Comparison of ENCODE assay signal across 15 cellular contexts in the genomic region with DNA sequence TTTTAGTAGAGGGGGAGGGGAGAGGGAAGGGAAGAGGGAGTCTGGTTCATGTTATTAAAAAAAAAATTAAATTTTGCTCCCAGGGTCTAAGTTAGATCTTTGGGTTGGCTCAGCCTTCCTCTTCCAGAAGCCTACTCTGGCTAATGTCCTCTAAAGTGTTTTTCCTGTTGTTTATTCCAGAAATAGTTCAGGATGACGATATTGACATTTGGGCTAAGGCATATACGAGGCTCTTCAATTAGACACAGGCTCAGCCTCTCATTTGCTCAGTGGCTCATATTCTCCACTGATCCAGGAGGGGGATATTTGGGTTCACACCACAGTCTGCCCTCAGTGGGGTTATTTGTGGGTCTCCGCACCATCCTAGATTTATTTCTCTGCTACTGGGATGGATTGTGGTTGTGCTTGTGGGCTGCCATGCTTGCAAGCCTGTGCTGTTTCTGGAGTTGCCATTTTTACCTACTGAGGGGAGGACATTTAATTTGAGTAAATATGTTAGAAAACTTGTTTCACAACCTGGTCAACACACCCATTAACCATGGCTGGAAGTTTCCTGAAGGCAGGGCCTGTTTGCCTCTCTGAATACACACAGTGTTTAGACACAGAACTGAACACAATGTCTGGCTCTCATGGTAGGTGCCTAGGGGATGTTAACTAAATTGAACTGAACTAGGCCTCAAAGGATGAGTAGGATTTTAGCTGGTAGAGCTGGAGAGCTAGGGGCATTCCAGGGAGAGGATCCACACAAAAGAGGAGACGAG.
"Had no signal": no experiment of that assay in that cellular context is flagged by ENCODE, and none has a peak within 500 bp of the region (broad histone marks: within the 10 kb centered on the region; RNA-seq: fewer than 3 reads in every experiment).

No MANE protein-coding gene starts in this region.

- H3K27me3 Mint-ChIP-seq: activated naive CD4-positive, alpha-beta T cell treated with anti-CD3 and anti-CD28 coated beads, Interleukin-2, amount 50 U/mL, for 24 hours; brain; dendritic cell treated with granulocyte-macrophage colony-stimulating factor and Interleukin-4, amounts not matched to agents 40 ng/mL and 50 ng/mL, for 4 days; naive B cell had no signal

- H3K9me3 ChIP-seq: neutrophil had no signal

- H3K4me3 Mint-ChIP-seq: activated CD8-positive, alpha-beta T cell treated with anti-CD3 and anti-CD28 coated beads, Interleukin-2, amount 10 ng/mL, durations not matched to agents 7 days and 5 days; activated naive CD4-positive, alpha-beta T cell treated with anti-CD3 and anti-CD28 coated beads, Interleukin-2, amount 50 U/mL, for 24 hours; brain; dendritic cell treated with granulocyte-macrophage colony-stimulating factor and Interleukin-4, amounts not matched to agents 40 ng/mL and 50 ng/mL, for 4 days; mesothelial cell of epicardium; naive B cell had no signal

- H3K9me3 Mint-ChIP-seq: activated naive CD4-positive, alpha-beta T cell treated with anti-CD3 and anti-CD28 coated beads, Interleukin-2, amount 50 U/mL, for 24 hours; brain; dendritic cell treated with granulocyte-macrophage colony-stimulating factor and Interleukin-4, amounts not matched to agents 40 ng/mL and 50 ng/mL, for 4 days; mesothelial cell of epicardium; naive B cell had no signal

- ATAC-seq: activated CD8-positive, alpha-beta T cell treated with anti-CD3 and anti-CD28 coated beads, Interleukin-2, amount 10 ng/mL, durations not matched to agents 7 days and 5 days; sciatic nerve had no signal

- H3K36me3 ChIP-seq: neutrophil had no signal

- H3K27ac ChIP-seq: neutrophil had no signal

- H3K27ac Mint-ChIP-seq: activated CD8-positive, alpha-beta T cell treated with anti-CD3 and anti-CD28 coated beads, Interleukin-2, amount 10 ng/mL, durations not matched to agents 7 days and 5 days; activated naive CD4-positive, alpha-beta T cell treated with anti-CD3 and anti-CD28 coated beads, Interleukin-2, amount 50 U/mL, for 24 hours; brain; dendritic cell treated with granulocyte-macrophage colony-stimulating factor and Interleukin-4, amounts not matched to agents 40 ng/mL and 50 ng/mL, for 4 days; mesothelial cell of epicardium had no signal

- H3K27me3 ChIP-seq: neutrophil had no signal

- H3K36me3 Mint-ChIP-seq: mesothelial cell of epicardium had no signal

- H3K4me1 Mint-ChIP-seq: activated naive CD4-positive, alpha-beta T cell treated with anti-CD3 and anti-CD28 coated beads, Interleukin-2, amount 50 U/mL, for 24 hours; brain had no signal

- DNase-seq: activated CD4-positive, alpha-beta T cell treated with anti-CD3 and anti-CD28 coated beads for 1 hour; activated CD8-positive, alpha-beta T cell treated with anti-CD3 and anti-CD28 coated beads, Interleukin-2, amount 10 ng/mL, durations not matched to agents 7 days and 5 days; amniotic stem cell; cerebellar nuclear complex; erythroblast; naive B cell; stimulated activated CD4-positive, alpha-beta T cell treated with anti-CD3 and anti-CD28 coated beads, Interleukin-12 subunit alpha, Interleukin-12 subunit beta, amount 100 ng/mL, for 4 hours; stimulated activated naive CD4-positive, alpha-beta T cell treated with Interleukin-2 at 50 U/mL for 16 hours; T-helper 9 cell had no signal
